Comparison of ENCODE assay signal across 18 cellular contexts in genomic region chr1:30189818-30190480, GRCh38.
DNase-seq lines count a peak whose midpoint lies in the region; ATAC-seq and TF ChIP-seq lines count a peak whose summit lies in the region.
"Had no signal": no experiment of that assay in that cellular context is flagged by ENCODE, and none has a peak within 500 bp of the region (broad histone marks: within the 10 kb centered on the region; RNA-seq: fewer than 3 reads in every experiment).

No MANE protein-coding gene starts in this region.

- TF ChIP-seq CTCF in glutamatergic neuron (IDR thresholded peaks at IDR 0.05; ENCODE audit: partially characterized antibody, unreplicated experiment) = no peak
- TF ChIP-seq CTCF in osteocyte (IDR thresholded peaks at IDR 0.05) = no peak

- peak overlapping the region in 3 of 8 donors; percentile 13 to 27 (median 14) for H3K4me3 Mint-ChIP-seq in CD4-positive, alpha-beta memory T cell
- H3K4me3 Mint-ChIP-seq in T-cell = no peak overlapping the region
- peak overlapping the region; percentile 3 for H3K4me3 Mint-ChIP-seq in glutamatergic neuron (ENCODE audit: unreplicated experiment)
- no peak overlapping the region for H3K4me3 Mint-ChIP-seq in osteocyte (ENCODE audit: unreplicated experiment)

- ATAC-seq in T-cell (replicated peaks in 1 of 4) = no peak
- ATAC-seq in right cardiac atrium = no peak
- ATAC-seq: PC-3 had no signal

- no peaks in the 10 kb centered on the region for H3K9me3 ChIP-seq in CD4-positive, alpha-beta memory T cell (ENCODE audit: control insufficient read depth in 1 of 2, low read length in 2 of 2)
- no peaks in the 10 kb centered on the region for H3K9me3 ChIP-seq in right cardiac atrium (ENCODE audit: control insufficient read depth, low read length)
- H3K9me3 ChIP-seq: Caco-2 had no signal

- no peaks in the 10 kb centered on the region for H3K27me3 ChIP-seq in CD4-positive, alpha-beta memory T cell (ENCODE audit: insufficient read depth, low read length)
- H3K27me3 ChIP-seq in right cardiac atrium (ENCODE audit: control insufficient read depth, insufficient read depth) = no peaks in the 10 kb centered on the region

- POLR2A ChIA-PET in CD4-positive, alpha-beta memory T cell (lab: Charles Lee; ENCODE audit: partially characterized antibody) = no interaction called here
- POLR2A ChIA-PET in T-cell (lab: Charles Lee) = no interaction called here

- DNase-seq in CD4-positive, alpha-beta memory T cell = no peak
- DNase-seq in T-cell (no peak), glutamatergic neuron (no peak), osteocyte (ENCODE audit: extremely low spot score, unreplicated experiment) (peak; percentile 60), hippocampal formation (lab: John Stamatoyannopoulos, UW) (no peak), right cardiac atrium (no peak), pons (ENCODE audit: low spot score) (no peak), hepatic stellate cell (ENCODE audit: low spot score) (no peak)
- DNase-seq: Caco-2, DMS153, KG1, NCI-H1436, NCI-H2029, NCI-H2171 treated with DMSO at 0.1 percent for 48 hours, NCI-H446 treated with DMSO at 0.1 percent for 48 hours, NCI-H748 treated with DMSO at 0.1 percent for 48 hours, PC-3 had no signal

- peak overlapping the region; percentile 12 to 90 (median 89) for H3K27ac Mint-ChIP-seq in CD4-positive, alpha-beta memory T cell
- H3K27ac Mint-ChIP-seq in T-cell (peak overlapping the region; percentile 61 to 70), glutamatergic neuron (ENCODE audit: unreplicated experiment) (peak overlapping the region; percentile 54), osteocyte (ENCODE audit: unreplicated experiment) (no peak overlapping the region)

- CTCF ChIA-PET in CD4-positive, alpha-beta memory T cell (lab: Charles Lee; ENCODE audit: partially characterized antibody) = interaction anchor here (1.1 kb wide), 1 partner anchor 42 kb away, joined by 4 read pairs; no protein-coding TSS in a partner anchor
- CTCF ChIA-PET in T-cell (lab: Charles Lee) = no interaction called here

- H3K9me3 Mint-ChIP-seq in CD4-positive, alpha-beta memory T cell = peaks cover 0 to 3% (median 0%) of the 10 kb centered on the region in 8 donors
- H3K9me3 Mint-ChIP-seq in T-cell (no peaks in the 10 kb centered on the region), glutamatergic neuron (ENCODE audit: unreplicated experiment) (peaks cover 12% of the 10 kb centered on the region), osteocyte (ENCODE audit: unreplicated experiment) (no peaks in the 10 kb centered on the region)

- 84% methylated on average over 8 of the region's 8 CpGs for WGBS in right cardiac atrium

- peak overlapping the region; percentile 24 for H3K27ac ChIP-seq in CD4-positive, alpha-beta memory T cell (ENCODE audit: low read depth, low read length)
- no peak overlapping the region for H3K27ac ChIP-seq in right cardiac atrium (ENCODE audit: low read length)
- H3K27ac ChIP-seq: C4-2B had no signal

- H3K4me3 ChIP-seq in CD4-positive, alpha-beta memory T cell (ENCODE audit: low read length in 2 of 2) = no peak overlapping the region
- H3K4me3 ChIP-seq in right cardiac atrium (ENCODE audit: low read length) = no peak overlapping the region

- no peaks in the 10 kb centered on the region for H3K36me3 Mint-ChIP-seq in CD4-positive, alpha-beta memory T cell
- H3K36me3 Mint-ChIP-seq in T-cell (no peaks in the 10 kb centered on the region), glutamatergic neuron (ENCODE audit: unreplicated experiment) (no peaks in the 10 kb centered on the region), osteocyte (ENCODE audit: unreplicated experiment) (no peaks in the 10 kb centered on the region)

- H3K4me1 Mint-ChIP-seq in CD4-positive, alpha-beta memory T cell = peaks cover 6 to 52% (median 38%) of the 10 kb centered on the region in 4 donors
- peaks cover 0 to 45% (median 10%) of the 10 kb centered on the region in 3 donors for H3K4me1 Mint-ChIP-seq in T-cell
- peaks cover 21% of the 10 kb centered on the region for H3K4me1 Mint-ChIP-seq in glutamatergic neuron (ENCODE audit: low read depth, unreplicated experiment)
- peaks cover 5% of the 10 kb centered on the region for H3K4me1 Mint-ChIP-seq in osteocyte (ENCODE audit: unreplicated experiment)

- H3K36me3 ChIP-seq in CD4-positive, alpha-beta memory T cell (ENCODE audit: insufficient read depth, low read length) = no peaks in the 10 kb centered on the region

- H3K27me3 Mint-ChIP-seq in CD4-positive, alpha-beta memory T cell = peaks cover 0 to 6% of the 10 kb centered on the region in 2 donors
- H3K27me3 Mint-ChIP-seq in T-cell = peaks cover 4 to 12% of the 10 kb centered on the region in 2 donors
- H3K27me3 Mint-ChIP-seq in glutamatergic neuron (ENCODE audit: unreplicated experiment) = peaks cover 7% of the 10 kb centered on the region
- peaks cover 2% of the 10 kb centered on the region for H3K27me3 Mint-ChIP-seq in osteocyte (ENCODE audit: unreplicated experiment)

- peaks cover 54% of the 10 kb centered on the region for H3K4me1 ChIP-seq in CD4-positive, alpha-beta memory T cell (ENCODE audit: insufficient read depth, low read length)
- no peaks in the 10 kb centered on the region for H3K4me1 ChIP-seq in right cardiac atrium (ENCODE audit: control insufficient read depth, insufficient read depth, low read length)
- H3K4me1 ChIP-seq: Caco-2 had no signal

- intact Hi-C loops in CD4-positive, alpha-beta memory T cell (cut with micrococcal nuclease) = no loop called here
- intact Hi-C loops in right cardiac atrium (cut with DNase I) = no loop called here
